ENCODE assay signal across 14 cellular contexts in genomic region chr16:19689342-19689741, GRCh38.
"Had no signal": no experiment of that assay in that cellular context is flagged by ENCODE, and none has a peak within 500 bp of the region (broad histone marks: within the 10 kb centered on the region; RNA-seq: fewer than 3 reads in every experiment).

No MANE protein-coding gene starts in this region.

- ATAC-seq: activated T-cell treated with anti-CD3 and anti-CD28 coated beads, Interleukin-2, amount 50 U/mL, for 72 hours had no signal

- H3K4me1 Mint-ChIP-seq: activated B cell treated with CpG ODN at 0.5 μM for 24 hours had no signal

- H3K4me3 Mint-ChIP-seq: activated B cell treated with CpG ODN at 0.5 μM for 24 hours; activated T-cell treated with anti-CD3 and anti-CD28 coated beads, Interleukin-2, amount 50 U/mL, for 72 hours; nephron; T-helper 2 cell treated with Interferon-gamma antibody and Interleukin-4, amounts not matched to agents 5 μg/mL and 100 μg/mL, for 36 hours had no signal

- H3K27me3 Mint-ChIP-seq: activated B cell treated with CpG ODN at 0.5 μM for 24 hours, progenitor cell of endocrine pancreas had no signal

- H3K27me3 ChIP-seq: gastroesophageal sphincter, right atrium auricular region had no signal

- DNase-seq: activated B cell treated with CpG ODN at 0.5 μM for 24 hours; activated CD4-positive, alpha-beta T cell treated with anti-CD3 and anti-CD28 coated beads, Interleukin-2, amount 50 U/mL, for 1 hour; activated gamma-delta T cell treated with Interleukin-2 at 50 U/mL for 16 hours; activated T-cell treated with anti-CD3 and anti-CD28 coated beads, Interleukin-2, amount 50 U/mL, for 72 hours; left ventricle myocardium inferior; nucleus accumbens; SIG-M5; stimulated activated CD4-positive, alpha-beta T cell treated with anti-CD3 and anti-CD28 coated beads, Interleukin-2, amount 100 ng/mL, for 48 hours; stimulated activated naive CD4-positive, alpha-beta T cell treated with Interleukin-2 at 50 U/mL for 16 hours had no signal

- H3K4me3 ChIP-seq: gastroesophageal sphincter, left ventricle myocardium inferior, right atrium auricular region had no signal

- H3K27ac Mint-ChIP-seq: activated B cell treated with CpG ODN at 0.5 μM for 24 hours; activated T-cell treated with anti-CD3 and anti-CD28 coated beads, Interleukin-2, amount 50 U/mL, for 72 hours; T-helper 2 cell treated with Interferon-gamma antibody and Interleukin-4, amounts not matched to agents 5 μg/mL and 100 μg/mL, for 36 hours had no signal
